Comparison of ENCODE assay signal across 37 cellular contexts in the genomic region with DNA sequence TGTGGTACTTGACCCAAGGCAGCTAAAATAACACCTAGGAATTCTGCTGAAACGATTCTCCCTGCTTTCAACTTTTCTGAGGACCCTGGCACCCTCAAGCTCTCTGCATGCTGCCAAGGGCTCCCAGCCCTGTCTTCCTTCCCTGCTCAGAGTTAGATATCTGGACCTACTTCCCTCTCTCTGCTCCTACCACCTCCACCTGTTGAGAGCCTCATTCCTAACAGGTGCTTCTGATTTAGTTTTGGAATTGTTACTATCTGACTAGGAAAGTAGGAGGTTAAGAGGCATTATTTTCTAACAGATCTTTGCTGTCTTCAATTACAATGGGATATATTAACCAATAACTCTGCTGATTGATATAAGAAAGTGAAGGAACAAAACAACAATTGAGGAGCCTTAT.
"Had no signal": no experiment of that assay in that cellular context is flagged by ENCODE, and none has a peak within 500 bp of the region (broad histone marks: within the 10 kb centered on the region; RNA-seq: fewer than 3 reads in every experiment).

No MANE protein-coding gene starts in this region.

- H3K36me3 Mint-ChIP-seq: activated naive CD4-positive, alpha-beta T cell treated with anti-CD3 and anti-CD28 coated beads, Interleukin-2, amount 10 ng/mL, durations not matched to agents 7 days and 5 days; activated naive CD4-positive, alpha-beta T cell treated with anti-CD3 and anti-CD28 coated beads, Interleukin-2, amount 50 U/mL, for 24 hours; activated naive CD4-positive, alpha-beta T cell treated with anti-CD3 and anti-CD28 coated beads, Interleukin-2, amount 50 U/mL, for 72 hours; activated naive CD8-positive, alpha-beta T cell; activated naive CD8-positive, alpha-beta T cell treated with anti-CD3 and anti-CD28 coated beads for 36 hours; activated naive CD8-positive, alpha-beta T cell treated with anti-CD3 and anti-CD28 coated beads, Interleukin-2, amount 10 ng/mL, durations not matched to agents 7 days and 5 days; brain had no signal

- H3K27ac ChIP-seq: adrenal gland, ascending aorta, body of pancreas, brain microvascular endothelial cell, breast epithelium, cardiac muscle cell had no signal

- H3K27me3 Mint-ChIP-seq: activated naive CD4-positive, alpha-beta T cell treated with anti-CD3 and anti-CD28 coated beads, Interleukin-2, amount 10 ng/mL, durations not matched to agents 7 days and 5 days; activated naive CD8-positive, alpha-beta T cell; activated naive CD8-positive, alpha-beta T cell treated with anti-CD3 and anti-CD28 coated beads for 36 hours; activated naive CD8-positive, alpha-beta T cell treated with anti-CD3 and anti-CD28 coated beads, Interleukin-2, amount 10 ng/mL, durations not matched to agents 7 days and 5 days; activated naive CD8-positive, alpha-beta T cell treated with anti-CD3 and anti-CD28 coated beads, Interleukin-2, amount 50 U/mL, for 24 hours; activated T-cell treated with anti-CD3 and anti-CD28 coated beads, Interleukin-2, amount 50 U/mL, for 24 hours; activated T-helper 17 cell treated with anti-CD3 and anti-CD28 coated beads, Interleukin-2, amount 50 U/mL, for 72 hours; central memory CD8-positive, alpha-beta T cell had no signal

- DNase-seq: activated effector memory CD4-positive, alpha-beta T cell treated with anti-CD3 and anti-CD28 coated beads, Interleukin-2, amount 50 U/mL, for 16 hours; activated effector memory CD4-positive, alpha-beta T cell treated with Interleukin-2 at 50 U/mL for 16 hours; activated gamma-delta T cell; activated gamma-delta T cell treated with Interleukin-2 at 50 U/mL for 16 hours; activated naive CD4-positive, alpha-beta T cell; activated naive CD4-positive, alpha-beta T cell treated with anti-CD3 and anti-CD28 coated beads for 36 hours; activated naive CD4-positive, alpha-beta T cell treated with anti-CD3 and anti-CD28 coated beads, Interleukin-2, amount 10 ng/mL, durations not matched to agents 7 days and 5 days; activated naive CD4-positive, alpha-beta T cell treated with anti-CD3 and anti-CD28 coated beads, Interleukin-2, amount 50 U/mL, for 16 hours; activated naive CD4-positive, alpha-beta T cell treated with Interleukin-2 at 50 U/mL for 16 hours; activated naive CD8-positive, alpha-beta T cell treated with anti-CD3 and anti-CD28 coated beads for 36 hours; activated naive CD8-positive, alpha-beta T cell treated with anti-CD3 and anti-CD28 coated beads, Interleukin-2, amount 10 ng/mL, durations not matched to agents 7 days and 5 days; activated naive CD8-positive, alpha-beta T cell treated with anti-CD3 and anti-CD28 coated beads, Interleukin-2, amount 50 U/mL, for 24 hours; activated T-cell treated with anti-CD3 and anti-CD28 coated beads, Interleukin-2, amount 50 U/mL, for 24 hours; activated T-cell treated with anti-CD3 and anti-CD28 coated beads, Interleukin-2, amount 50 U/mL, for 4 hours; activated T-cell treated with anti-CD3 and anti-CD28 coated beads, Interleukin-2, amount 50 U/mL, for 48 hours; activated T-cell treated with anti-CD3 and anti-CD28 coated beads, Interleukin-2, amount 50 U/mL, for 72 hours; adrenal gland; amniotic stem cell; amygdala; anterior cingulate cortex; aorta; body of pancreas; brain microvascular endothelial cell; caudate nucleus; central memory CD4-positive, alpha-beta T cell; cerebellar nuclear complex had no signal

- H3K4me1 Mint-ChIP-seq: activated naive CD4-positive, alpha-beta T cell treated with anti-CD3 and anti-CD28 coated beads, Interleukin-2, amount 10 ng/mL, durations not matched to agents 7 days and 5 days; activated naive CD4-positive, alpha-beta T cell treated with anti-CD3 and anti-CD28 coated beads, Interleukin-2, amount 50 U/mL, for 24 hours; activated naive CD8-positive, alpha-beta T cell treated with anti-CD3 and anti-CD28 coated beads for 36 hours; activated naive CD8-positive, alpha-beta T cell treated with anti-CD3 and anti-CD28 coated beads, Interleukin-2, amount 10 ng/mL, durations not matched to agents 7 days and 5 days; activated naive CD8-positive, alpha-beta T cell treated with anti-CD3 and anti-CD28 coated beads, Interleukin-2, amount 50 U/mL, for 24 hours; activated T-helper 17 cell treated with anti-CD3 and anti-CD28 coated beads, Interleukin-2, amount 50 U/mL, for 72 hours; central memory CD8-positive, alpha-beta T cell had no signal

- H3K27ac Mint-ChIP-seq: activated naive CD4-positive, alpha-beta T cell treated with anti-CD3 and anti-CD28 coated beads for 36 hours; activated naive CD4-positive, alpha-beta T cell treated with anti-CD3 and anti-CD28 coated beads, Interleukin-2, amount 10 ng/mL, durations not matched to agents 7 days and 5 days; activated naive CD4-positive, alpha-beta T cell treated with anti-CD3 and anti-CD28 coated beads, Interleukin-2, amount 50 U/mL, for 24 hours; activated naive CD4-positive, alpha-beta T cell treated with anti-CD3 and anti-CD28 coated beads, Interleukin-2, amount 50 U/mL, for 72 hours; activated naive CD8-positive, alpha-beta T cell; activated naive CD8-positive, alpha-beta T cell treated with anti-CD3 and anti-CD28 coated beads for 36 hours; activated naive CD8-positive, alpha-beta T cell treated with anti-CD3 and anti-CD28 coated beads, Interleukin-2, amount 10 ng/mL, durations not matched to agents 7 days and 5 days; activated naive CD8-positive, alpha-beta T cell treated with anti-CD3 and anti-CD28 coated beads, Interleukin-2, amount 50 U/mL, for 24 hours; activated T-cell treated with anti-CD3 and anti-CD28 coated beads, Interleukin-2, amount 50 U/mL, for 24 hours; activated T-cell treated with anti-CD3 and anti-CD28 coated beads, Interleukin-2, amount 50 U/mL, for 72 hours; activated T-helper 1 cell treated with anti-CD3 and anti-CD28 coated beads, Interleukin-12 subunit alpha, Interleukin-12 subunit beta, Interleukin-2, Interleukin-4 antibody, amounts not matched to agents 30 ng/mL and 10 ng/mL and 1 ng/mL, durations not matched to agents 14 hours and 24 hours and 36 hours; activated T-helper 17 cell treated with anti-CD3 and anti-CD28 coated beads, Interleukin-2, amount 50 U/mL, for 72 hours; activated T-helper 2 cell treated with anti-CD3 and anti-CD28 coated beads, Interferon-gamma antibody, Interleukin-2, Interleukin-4, amounts not matched to agents 10 μg/mL and 5 μg/mL and 100 μg/mL, durations not matched to agents 14 hours and 24 hours and 36 hours had no signal

- H3K27me3 ChIP-seq: adrenal gland, ascending aorta, body of pancreas, brain microvascular endothelial cell, breast epithelium, cardiac muscle cell had no signal

- H3K9me3 Mint-ChIP-seq: activated naive CD4-positive, alpha-beta T cell treated with anti-CD3 and anti-CD28 coated beads for 36 hours; activated naive CD4-positive, alpha-beta T cell treated with anti-CD3 and anti-CD28 coated beads, Interleukin-2, amount 10 ng/mL, durations not matched to agents 7 days and 5 days; activated naive CD4-positive, alpha-beta T cell treated with anti-CD3 and anti-CD28 coated beads, Interleukin-2, amount 50 U/mL, for 72 hours; activated T-cell treated with anti-CD3 and anti-CD28 coated beads, Interleukin-2, amount 50 U/mL, for 24 hours; activated T-helper 1 cell treated with anti-CD3 and anti-CD28 coated beads, Interleukin-12 subunit alpha, Interleukin-12 subunit beta, Interleukin-2, Interleukin-4 antibody, amounts not matched to agents 30 ng/mL and 10 ng/mL and 1 ng/mL, durations not matched to agents 14 hours and 24 hours and 36 hours; activated T-helper 2 cell treated with anti-CD3 and anti-CD28 coated beads, Interferon-gamma antibody, Interleukin-2, Interleukin-4, amounts not matched to agents 10 μg/mL and 5 μg/mL and 100 μg/mL, durations not matched to agents 14 hours and 24 hours and 36 hours had no signal

- H3K9me3 ChIP-seq: adrenal gland, ascending aorta, body of pancreas, breast epithelium had no signal

- H3K36me3 ChIP-seq: adrenal gland, ascending aorta, brain microvascular endothelial cell, breast epithelium, cardiac muscle cell had no signal

- H3K4me1 ChIP-seq: adrenal gland, ascending aorta, body of pancreas, breast epithelium had no signal

- H3K4me3 ChIP-seq: adrenal gland, ascending aorta, body of pancreas, breast epithelium, cardiac muscle cell had no signal

- H3K4me3 Mint-ChIP-seq: activated naive CD4-positive, alpha-beta T cell treated with anti-CD3 and anti-CD28 coated beads for 36 hours; activated naive CD4-positive, alpha-beta T cell treated with anti-CD3 and anti-CD28 coated beads, Interleukin-2, amount 10 ng/mL, durations not matched to agents 7 days and 5 days; activated naive CD4-positive, alpha-beta T cell treated with anti-CD3 and anti-CD28 coated beads, Interleukin-2, amount 50 U/mL, for 24 hours; activated naive CD8-positive, alpha-beta T cell; activated naive CD8-positive, alpha-beta T cell treated with anti-CD3 and anti-CD28 coated beads for 36 hours; activated naive CD8-positive, alpha-beta T cell treated with anti-CD3 and anti-CD28 coated beads, Interleukin-2, amount 10 ng/mL, durations not matched to agents 7 days and 5 days; activated naive CD8-positive, alpha-beta T cell treated with anti-CD3 and anti-CD28 coated beads, Interleukin-2, amount 50 U/mL, for 24 hours; activated T-cell treated with anti-CD3 and anti-CD28 coated beads, Interleukin-2, amount 50 U/mL, for 24 hours; activated T-cell treated with anti-CD3 and anti-CD28 coated beads, Interleukin-2, amount 50 U/mL, for 4 hours; activated T-cell treated with anti-CD3 and anti-CD28 coated beads, Interleukin-2, amount 50 U/mL, for 72 hours; activated T-helper 1 cell treated with anti-CD3 and anti-CD28 coated beads, Interleukin-12 subunit alpha, Interleukin-12 subunit beta, Interleukin-2, Interleukin-4 antibody, amounts not matched to agents 30 ng/mL and 10 ng/mL and 1 ng/mL, durations not matched to agents 14 hours and 24 hours and 36 hours; activated T-helper 17 cell treated with anti-CD3 and anti-CD28 coated beads, Interleukin-2, amount 50 U/mL, for 72 hours; brain; central memory CD8-positive, alpha-beta T cell had no signal

- ATAC-seq: activated naive CD4-positive, alpha-beta T cell treated with anti-CD3 and anti-CD28 coated beads, Interleukin-2, amount 50 U/mL, for 72 hours; activated naive CD8-positive, alpha-beta T cell treated with anti-CD3 and anti-CD28 coated beads, Interleukin-2, amount 50 U/mL, for 24 hours; activated T-cell treated with anti-CD3 and anti-CD28 coated beads, Interleukin-2, amount 50 U/mL, for 4 hours; activated T-cell treated with anti-CD3 and anti-CD28 coated beads, Interleukin-2, amount 50 U/mL, for 72 hours; activated T-helper 17 cell treated with anti-CD3 and anti-CD28 coated beads, Interleukin-2, amount 50 U/mL, for 72 hours; body of pancreas had no signal
